33 cellular contexts compared by ENCODE assay signal in the genomic region with DNA sequence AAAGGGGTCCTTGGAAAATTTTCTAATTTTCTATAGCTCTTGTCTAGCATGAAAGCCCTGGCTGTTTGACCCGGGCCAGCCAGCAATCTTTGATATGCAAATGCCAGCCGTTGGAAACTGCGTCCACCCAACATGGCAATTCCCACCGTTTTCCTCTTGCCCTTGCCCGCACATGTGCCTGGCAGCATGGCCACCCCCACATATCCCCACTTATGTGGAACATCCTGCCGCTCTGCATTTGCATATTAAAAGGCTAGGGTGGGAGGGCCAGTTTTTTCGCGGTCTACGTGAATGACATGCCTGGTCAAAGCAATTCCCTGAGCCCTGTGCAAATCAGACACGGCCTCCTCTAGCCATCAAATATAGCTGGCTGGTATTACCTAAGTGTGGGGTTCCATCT.
"Had no signal": no experiment of that assay in that cellular context is flagged by ENCODE, and none has a peak within 500 bp of the region (broad histone marks: within the 10 kb centered on the region; RNA-seq: fewer than 3 reads in every experiment).

No MANE protein-coding gene starts in this region.

- H3K9me2 ChIP-seq: SK-N-SH had no signal

- H3K36me3 ChIP-seq: brain microvascular endothelial cell, MG63, Peyer's patch, SJSA1 had no signal

- H3K27me3 Mint-ChIP-seq: activated CD4-positive, alpha-beta T cell treated with anti-CD3 and anti-CD28 coated beads for 36 hours; activated CD4-positive, alpha-beta T cell treated with anti-CD3 and anti-CD28 coated beads, Interleukin-2, amount 10 ng/mL, durations not matched to agents 7 days and 5 days; activated T-cell treated with anti-CD3 and anti-CD28 coated beads, Interleukin-2, amount 50 U/mL, for 24 hours had no signal

- H3K27ac Mint-ChIP-seq: activated CD4-positive, alpha-beta T cell treated with anti-CD3 and anti-CD28 coated beads for 36 hours; activated CD4-positive, alpha-beta T cell treated with anti-CD3 and anti-CD28 coated beads, Interleukin-2, amount 10 ng/mL, durations not matched to agents 7 days and 5 days; activated CD8-positive, alpha-beta T cell treated with anti-CD3 and anti-CD28 coated beads, Interleukin-2, amount 10 ng/mL, durations not matched to agents 7 days and 5 days; activated naive CD4-positive, alpha-beta T cell treated with anti-CD3 and anti-CD28 coated beads, Interleukin-2, amount 10 ng/mL, durations not matched to agents 7 days and 5 days; activated naive CD8-positive, alpha-beta T cell; activated naive CD8-positive, alpha-beta T cell treated with anti-CD3 and anti-CD28 coated beads, Interleukin-2, amount 50 U/mL, for 24 hours; activated T-cell treated with anti-CD3 and anti-CD28 coated beads, Interleukin-2, amount 50 U/mL, for 24 hours; T-helper 1 cell treated with Interleukin-12 subunit alpha and Interleukin-12 subunit beta and Interleukin-4 antibody, amounts not matched to agents 30 μg/mL and 1 μg/mL, for 36 hours; T-helper 2 cell treated with Interferon-gamma antibody and Interleukin-4, amounts not matched to agents 5 μg/mL and 100 μg/mL, for 36 hours had no signal

- DNase-seq: activated CD4-positive, alpha-beta T cell treated with anti-CD3 and anti-CD28 coated beads for 36 hours; activated CD4-positive, alpha-beta T cell treated with anti-CD3 and anti-CD28 coated beads, Interleukin-2, amount 10 ng/mL, durations not matched to agents 7 days and 5 days; activated CD4-positive, alpha-beta T cell treated with anti-CD3 and anti-CD28 coated beads, Interleukin-2, amount 50 U/mL, for 48 hours; activated CD8-positive, alpha-beta T cell treated with anti-CD3 and anti-CD28 coated beads, Interleukin-2, amount 10 ng/mL, durations not matched to agents 7 days and 5 days; activated effector memory CD4-positive, alpha-beta T cell treated with Interleukin-2 at 50 U/mL for 16 hours; activated naive CD4-positive, alpha-beta T cell treated with anti-CD3 and anti-CD28 coated beads, Interleukin-2, amount 10 ng/mL, durations not matched to agents 7 days and 5 days; activated naive CD8-positive, alpha-beta T cell treated with anti-CD3 and anti-CD28 coated beads, Interleukin-2, amount 50 U/mL, for 24 hours; activated T-cell treated with anti-CD3 and anti-CD28 coated beads, Interleukin-2, amount 50 U/mL, for 24 hours; anterior cingulate cortex; brain microvascular endothelial cell; central memory CD4-positive, alpha-beta T cell; Karpas-422; MG63; NCI-H1048; NCI-H1105 treated with DMSO at 0.1 percent for 48 hours; NCI-H1436; NCI-H1694; NCI-H1930; NCI-H2081 treated with DMSO at 0.1 percent for 48 hours; NCI-H226; NCI-H446 treated with DMSO at 0.1 percent for 48 hours; NCI-H524; NCI-H82; PC-3; Peyer's patch; RPMI8226; SHP77 treated with DMSO at 0.1 percent for 48 hours; SK-N-SH had no signal

- H3K4me3 ChIP-seq: MG63, Peyer's patch, SJSA1 had no signal

- H3K4me3 Mint-ChIP-seq: activated CD4-positive, alpha-beta T cell treated with anti-CD3 and anti-CD28 coated beads for 36 hours; activated CD4-positive, alpha-beta T cell treated with anti-CD3 and anti-CD28 coated beads, Interleukin-2, amount 10 ng/mL, durations not matched to agents 7 days and 5 days; activated CD8-positive, alpha-beta T cell treated with anti-CD3 and anti-CD28 coated beads, Interleukin-2, amount 10 ng/mL, durations not matched to agents 7 days and 5 days; activated naive CD4-positive, alpha-beta T cell treated with anti-CD3 and anti-CD28 coated beads, Interleukin-2, amount 10 ng/mL, durations not matched to agents 7 days and 5 days; activated naive CD8-positive, alpha-beta T cell; activated naive CD8-positive, alpha-beta T cell treated with anti-CD3 and anti-CD28 coated beads, Interleukin-2, amount 50 U/mL, for 24 hours; activated T-cell treated with anti-CD3 and anti-CD28 coated beads, Interleukin-2, amount 50 U/mL, for 24 hours; T-helper 1 cell treated with Interleukin-12 subunit alpha and Interleukin-12 subunit beta and Interleukin-4 antibody, amounts not matched to agents 30 μg/mL and 1 μg/mL, for 36 hours; T-helper 2 cell treated with Interferon-gamma antibody and Interleukin-4, amounts not matched to agents 5 μg/mL and 100 μg/mL, for 36 hours had no signal

- H3K4me1 Mint-ChIP-seq: activated CD4-positive, alpha-beta T cell treated with anti-CD3 and anti-CD28 coated beads for 36 hours; activated CD4-positive, alpha-beta T cell treated with anti-CD3 and anti-CD28 coated beads, Interleukin-2, amount 10 ng/mL, durations not matched to agents 7 days and 5 days; activated naive CD4-positive, alpha-beta T cell treated with anti-CD3 and anti-CD28 coated beads, Interleukin-2, amount 10 ng/mL, durations not matched to agents 7 days and 5 days; activated naive CD8-positive, alpha-beta T cell treated with anti-CD3 and anti-CD28 coated beads, Interleukin-2, amount 50 U/mL, for 24 hours had no signal

- H3K36me3 Mint-ChIP-seq: activated naive CD4-positive, alpha-beta T cell treated with anti-CD3 and anti-CD28 coated beads, Interleukin-2, amount 10 ng/mL, durations not matched to agents 7 days and 5 days; activated naive CD8-positive, alpha-beta T cell had no signal

- H3K4me1 ChIP-seq: Peyer's patch, SJSA1 had no signal

- ATAC-seq: activated CD4-positive, alpha-beta T cell treated with anti-CD3 and anti-CD28 coated beads for 36 hours; activated CD4-positive, CD25-positive, alpha-beta regulatory T cell treated with anti-CD3 and anti-CD28 coated beads, Interleukin-2, amount 50 U/mL, for 24 hours; activated CD8-positive, alpha-beta T cell treated with anti-CD3 and anti-CD28 coated beads, Interleukin-2, amount 10 ng/mL, durations not matched to agents 7 days and 5 days; activated naive CD8-positive, alpha-beta T cell treated with anti-CD3 and anti-CD28 coated beads, Interleukin-2, amount 50 U/mL, for 24 hours; PC-3 had no signal

- H3K9me3 ChIP-seq: MG63, Peyer's patch, SJSA1, SK-N-SH had no signal

- H3K4me2 ChIP-seq: SK-N-SH had no signal

- H3K27ac ChIP-seq: brain microvascular endothelial cell, Peyer's patch, SJSA1 had no signal

- H3K9me3 Mint-ChIP-seq: activated CD4-positive, alpha-beta T cell treated with anti-CD3 and anti-CD28 coated beads, Interleukin-2, amount 10 ng/mL, durations not matched to agents 7 days and 5 days; activated naive CD4-positive, alpha-beta T cell treated with anti-CD3 and anti-CD28 coated beads, Interleukin-2, amount 10 ng/mL, durations not matched to agents 7 days and 5 days; activated naive CD8-positive, alpha-beta T cell treated with anti-CD3 and anti-CD28 coated beads, Interleukin-2, amount 50 U/mL, for 24 hours; activated T-cell treated with anti-CD3 and anti-CD28 coated beads, Interleukin-2, amount 50 U/mL, for 24 hours; T-helper 1 cell treated with Interleukin-12 subunit alpha and Interleukin-12 subunit beta and Interleukin-4 antibody, amounts not matched to agents 30 μg/mL and 1 μg/mL, for 36 hours; T-helper 2 cell treated with Interferon-gamma antibody and Interleukin-4, amounts not matched to agents 5 μg/mL and 100 μg/mL, for 36 hours had no signal

- H3K27me3 ChIP-seq: brain microvascular endothelial cell, MG63, Peyer's patch had no signal
